Comparison of ENCODE assay signal across 1 cellular context in the genomic region with DNA sequence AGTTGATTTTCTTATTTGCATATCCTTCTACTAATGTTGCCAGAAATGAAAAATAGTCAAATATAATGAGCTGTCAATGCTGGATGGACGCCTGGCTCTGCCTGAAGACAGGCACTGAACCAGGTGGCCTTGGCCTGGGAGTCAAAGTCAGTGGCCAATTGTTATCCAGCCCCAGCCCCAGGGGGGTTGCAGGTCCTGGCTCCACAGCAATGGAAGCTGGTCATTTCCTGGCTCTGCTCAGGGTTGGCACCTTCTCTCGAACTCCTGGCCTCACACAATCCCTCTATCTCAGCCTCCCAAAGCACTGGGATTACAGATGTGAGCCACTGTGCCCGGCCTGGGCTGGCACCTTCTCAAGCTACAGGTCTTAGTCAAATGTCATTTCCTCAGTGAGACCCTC.
TF ChIP-seq lines count a peak whose summit lies in the region.

No MANE protein-coding gene starts in this region.

TF ChIP-seq in HepG2, 621 proteins besides CTCF, POLR2A, EP300 and RAD21:
- TF ChIP-seq, protein P1, sequence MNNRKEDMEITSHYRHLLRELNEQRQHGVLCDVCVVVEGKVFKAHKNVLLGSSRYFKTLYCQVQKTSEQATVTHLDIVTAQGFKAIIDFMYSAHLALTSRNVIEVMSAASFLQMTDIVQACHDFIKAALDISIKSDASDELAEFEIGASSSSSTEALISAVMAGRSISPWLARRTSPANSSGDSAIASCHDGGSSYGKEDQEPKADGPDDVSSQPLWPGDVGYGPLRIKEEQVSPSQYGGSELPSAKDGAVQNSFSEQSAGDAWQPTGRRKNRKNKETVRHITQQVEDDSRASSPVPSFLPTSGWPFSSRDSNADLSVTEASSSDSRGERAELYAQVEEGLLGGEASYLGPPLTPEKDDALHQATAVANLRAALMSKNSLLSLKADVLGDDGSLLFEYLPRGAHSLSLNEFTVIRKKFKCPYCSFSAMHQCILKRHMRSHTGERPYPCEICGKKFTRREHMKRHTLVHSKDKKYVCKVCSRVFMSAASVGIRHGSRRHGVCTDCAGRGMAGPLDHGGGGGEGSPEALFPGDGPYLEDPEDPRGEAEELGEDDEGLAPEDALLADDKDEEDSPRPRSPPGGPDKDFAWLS (CRISPR knock-in tag; IDR thresholded peaks at IDR 0.05; ENCODE audit: borderline replicate concordance) = no peak
- TF ChIP-seq SOX13 (IDR thresholded peaks at IDR 0.05) (no peak), SOX13 (CRISPR knock-in tag; conservative IDR thresholded peaks at IDR 0.05 in 1 of 2, IDR thresholded peaks at IDR 0.05 in 1 of 2) (peak in 1 of 2 experiments; percentile 40; a peak in 1 of 4 replicates), ZNF678 (CRISPR knock-in tag; IDR thresholded peaks at IDR 0.05) (no peak), ZNF224 (CRISPR knock-in tag; IDR thresholded peaks at IDR 0.05) (no peak), KLF15 (CRISPR knock-in tag; IDR thresholded peaks at IDR 0.05; ENCODE audit: borderline replicate concordance) (no peak), RXRA (CRISPR knock-in tag; IDR thresholded peaks at IDR 0.05) (0 out of 2 replicates have a peak, but pooled peaks have one; percentile 28), RFXAP (CRISPR knock-in tag; IDR thresholded peaks at IDR 0.05; ENCODE audit: borderline replicate concordance) (no peak), MBD4 (IDR thresholded peaks at IDR 0.05; ENCODE audit: borderline replicate concordance, low read length) (no peak), ZSCAN12 (CRISPR knock-in tag; IDR thresholded peaks at IDR 0.05) (no peak), CREBL2 (CRISPR knock-in tag; IDR thresholded peaks at IDR 0.05; ENCODE audit: borderline replicate concordance) (no peak), NFKB2 (CRISPR knock-in tag; IDR thresholded peaks at IDR 0.05; ENCODE audit: borderline replicate concordance) (no peak), U2AF1 (optimal IDR thresholded peaks at IDR 0.05; ENCODE audit: low read depth, low read length) (no peak), SOX6 (IDR thresholded peaks at IDR 0.05) (no peak), SOX6 (CRISPR knock-in tag; IDR thresholded peaks at IDR 0.05) (0 out of 2 replicates have a peak, but pooled peaks have one; percentile 14)
- TF ChIP-seq, protein P2, sequence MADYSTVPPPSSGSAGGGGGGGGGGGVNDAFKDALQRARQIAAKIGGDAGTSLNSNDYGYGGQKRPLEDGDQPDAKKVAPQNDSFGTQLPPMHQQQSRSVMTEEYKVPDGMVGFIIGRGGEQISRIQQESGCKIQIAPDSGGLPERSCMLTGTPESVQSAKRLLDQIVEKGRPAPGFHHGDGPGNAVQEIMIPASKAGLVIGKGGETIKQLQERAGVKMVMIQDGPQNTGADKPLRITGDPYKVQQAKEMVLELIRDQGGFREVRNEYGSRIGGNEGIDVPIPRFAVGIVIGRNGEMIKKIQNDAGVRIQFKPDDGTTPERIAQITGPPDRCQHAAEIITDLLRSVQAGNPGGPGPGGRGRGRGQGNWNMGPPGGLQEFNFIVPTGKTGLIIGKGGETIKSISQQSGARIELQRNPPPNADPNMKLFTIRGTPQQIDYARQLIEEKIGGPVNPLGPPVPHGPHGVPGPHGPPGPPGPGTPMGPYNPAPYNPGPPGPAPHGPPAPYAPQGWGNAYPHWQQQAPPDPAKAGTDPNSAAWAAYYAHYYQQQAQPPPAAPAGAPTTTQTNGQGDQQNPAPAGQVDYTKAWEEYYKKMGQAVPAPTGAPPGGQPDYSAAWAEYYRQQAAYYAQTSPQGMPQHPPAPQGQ (CRISPR knock-in tag; IDR thresholded peaks at IDR 0.05; ENCODE audit: borderline replicate concordance) = no peak
- TF ChIP-seq, protein P3, sequence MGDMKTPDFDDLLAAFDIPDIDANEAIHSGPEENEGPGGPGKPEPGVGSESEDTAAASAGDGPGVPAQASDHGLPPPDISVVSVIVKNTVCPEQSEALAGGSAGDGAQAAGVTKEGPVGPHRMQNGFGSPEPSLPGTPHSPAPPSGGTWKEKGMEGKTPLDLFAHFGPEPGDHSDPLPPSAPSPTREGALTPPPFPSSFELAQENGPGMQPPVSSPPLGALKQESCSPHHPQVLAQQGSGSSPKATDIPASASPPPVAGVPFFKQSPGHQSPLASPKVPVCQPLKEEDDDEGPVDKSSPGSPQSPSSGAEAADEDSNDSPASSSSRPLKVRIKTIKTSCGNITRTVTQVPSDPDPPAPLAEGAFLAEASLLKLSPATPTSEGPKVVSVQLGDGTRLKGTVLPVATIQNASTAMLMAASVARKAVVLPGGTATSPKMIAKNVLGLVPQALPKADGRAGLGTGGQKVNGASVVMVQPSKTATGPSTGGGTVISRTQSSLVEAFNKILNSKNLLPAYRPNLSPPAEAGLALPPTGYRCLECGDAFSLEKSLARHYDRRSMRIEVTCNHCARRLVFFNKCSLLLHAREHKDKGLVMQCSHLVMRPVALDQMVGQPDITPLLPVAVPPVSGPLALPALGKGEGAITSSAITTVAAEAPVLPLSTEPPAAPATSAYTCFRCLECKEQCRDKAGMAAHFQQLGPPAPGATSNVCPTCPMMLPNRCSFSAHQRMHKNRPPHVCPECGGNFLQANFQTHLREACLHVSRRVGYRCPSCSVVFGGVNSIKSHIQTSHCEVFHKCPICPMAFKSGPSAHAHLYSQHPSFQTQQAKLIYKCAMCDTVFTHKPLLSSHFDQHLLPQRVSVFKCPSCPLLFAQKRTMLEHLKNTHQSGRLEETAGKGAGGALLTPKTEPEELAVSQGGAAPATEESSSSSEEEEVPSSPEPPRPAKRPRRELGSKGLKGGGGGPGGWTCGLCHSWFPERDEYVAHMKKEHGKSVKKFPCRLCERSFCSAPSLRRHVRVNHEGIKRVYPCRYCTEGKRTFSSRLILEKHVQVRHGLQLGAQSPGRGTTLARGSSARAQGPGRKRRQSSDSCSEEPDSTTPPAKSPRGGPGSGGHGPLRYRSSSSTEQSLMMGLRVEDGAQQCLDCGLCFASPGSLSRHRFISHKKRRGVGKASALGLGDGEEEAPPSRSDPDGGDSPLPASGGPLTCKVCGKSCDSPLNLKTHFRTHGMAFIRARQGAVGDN (CRISPR knock-in tag; IDR thresholded peaks at IDR 0.05) = 0 out of 2 replicates have a peak, but pooled peaks have one; percentile 12
